ENCODE assay signal across 6 cellular contexts in genomic region chr15:42491540-42492225, GRCh38. TPM values are rescaled to one million over a fixed set of nuclear protein-coding genes. Genes with fewer than 3 reads are reported as not detected.
DNase-seq lines count a peak whose midpoint lies in the region; ATAC-seq and TF ChIP-seq lines count a peak whose summit lies in the region.

No MANE protein-coding gene starts in this region.

- no peak for DNase-seq in stimulated activated naive CD8-positive, alpha-beta T cell treated with anti-CD3 and anti-CD28 coated beads, Interleukin-15, Interleukin-2, amounts not matched to agents 100 U/mL and 50 U/mL, for 24 hours
- DNase-seq in foreskin fibroblast (peak; percentile 24 to 54), transverse colon (no peak), NCI-H345 treated with DMSO at 0.1 percent for 48 hours (lab: John Stamatoyannopoulos, UW; ENCODE audit: unreplicated experiment) (no peak)

- peak overlapping the region; percentile 95 for H3K27ac Mint-ChIP-seq in stimulated activated naive CD8-positive, alpha-beta T cell treated with anti-CD3 and anti-CD28 coated beads, Interleukin-15, Interleukin-2, amounts not matched to agents 100 ng/mL and 50 ng/mL, for 24 hours

- no peaks in the 10 kb centered on the region for H3K27me3 Mint-ChIP-seq in stimulated activated naive CD8-positive, alpha-beta T cell treated with anti-CD3 and anti-CD28 coated beads, Interleukin-15, Interleukin-2, amounts not matched to agents 100 ng/mL and 50 ng/mL, for 24 hours

- H3K36me3 ChIP-seq in transverse colon: no peaks in the 10 kb centered on the region

- peaks cover 4% of the 10 kb centered on the region for H3K36me3 Mint-ChIP-seq in stimulated activated naive CD8-positive, alpha-beta T cell treated with anti-CD3 and anti-CD28 coated beads, Interleukin-15, Interleukin-2, amounts not matched to agents 100 ng/mL and 50 ng/mL, for 24 hours (ENCODE audit: low read depth)

- H3K4me3 ChIP-seq in foreskin fibroblast (ENCODE audit: low read depth in 1 of 2, low read length in 2 of 2) (peak overlapping the region; percentile 80 to 98), transverse colon (peak overlapping the region in 3 of 4 donors; percentile 70 to 98 (median 91))

- H3K27me3 ChIP-seq in transverse colon: no peaks in the 10 kb centered on the region

- no peak for TF ChIP-seq CTCF in foreskin fibroblast (IDR thresholded peaks at IDR 0.05; ENCODE audit: low read depth, low read length)
- TF ChIP-seq CTCF in transverse colon (IDR thresholded peaks at IDR 0.05): no peak

- peaks cover 66% of the 10 kb centered on the region for H3K4me1 Mint-ChIP-seq in stimulated activated naive CD8-positive, alpha-beta T cell treated with anti-CD3 and anti-CD28 coated beads, Interleukin-15, Interleukin-2, amounts not matched to agents 100 ng/mL and 50 ng/mL, for 24 hours (ENCODE audit: low read depth)

- peak overlapping the region; percentile 97 for H3K4me3 Mint-ChIP-seq in stimulated activated naive CD8-positive, alpha-beta T cell treated with anti-CD3 and anti-CD28 coated beads, Interleukin-15, Interleukin-2, amounts not matched to agents 100 ng/mL and 50 ng/mL, for 24 hours

- TF ChIP-seq EP300 in transverse colon (IDR thresholded peaks at IDR 0.05; ENCODE audit: low read depth): no peak

- H3K27ac ChIP-seq in transverse colon: peak overlapping the region; percentile 90 to 95 (median 94)

- in situ Hi-C loops in transverse colon (cut with MboI; ENCODE audit: low pct_ligation_motif_present in 1 of 4, low pct_unique_long_range_greater_than_20kb in 1 of 4, low sequenced_read_pairs in 3 of 4): no loop called here

- peaks cover 10 to 49% (median 33%) of the 10 kb centered on the region in 4 donors for H3K4me1 ChIP-seq in transverse colon

- TF ChIP-seq POLR2A in transverse colon (IDR thresholded peaks at IDR 0.05): no peak

- intact Hi-C loops in transverse colon (cut with DNase I; ENCODE audit: low total_unique reads): no loop called here

- no peaks in the 10 kb centered on the region for H3K9me3 Mint-ChIP-seq in stimulated activated naive CD8-positive, alpha-beta T cell treated with anti-CD3 and anti-CD28 coated beads, Interleukin-15, Interleukin-2, amounts not matched to agents 100 ng/mL and 50 ng/mL, for 24 hours

- 75 to 85% methylated on average over 14 to 18 of the region's 18 CpGs for WGBS in transverse colon (ENCODE audit: low coverage in 1 of 2), 2 donors

- H3K9me3 ChIP-seq in transverse colon: no peaks in the 10 kb centered on the region

- no peak for ATAC-seq in stimulated activated naive CD8-positive, alpha-beta T cell treated with anti-CD3 and anti-CD28 coated beads, Interleukin-15, Interleukin-2, amounts not matched to agents 100 U/mL and 50 U/mL, for 24 hours
- ATAC-seq in HG03442 (IDR thresholded peaks at IDR 0.05; ENCODE audit: unreplicated experiment): no peak

RNA-seq across cellular contexts. Expression of gene ZNF106, which starts 0.7 kb away (rescaled TPM):
- total RNA-seq in transverse colon: 10 to 100 TPM; 44.2 to 60.6 (median 50.0) TPM

RNA-seq across cellular contexts. Expression of gene SNAP23, which starts 3.8 kb away (rescaled TPM):
- total RNA-seq in transverse colon: 100 to 1,000 TPM in 1 of 4 donors, 10 to 100 TPM in 3; 19.9 to 102 (median 70.7) TPM

RNA-seq across cellular contexts. Expression of gene LRRC57, which starts 56.9 kb away (rescaled TPM):
- 10 to 100 TPM; 12.3 to 42.4 (median 28.7) TPM for total RNA-seq in transverse colon

RNA-seq across cellular contexts. Expression of gene HAUS2, which starts 57.0 kb away (rescaled TPM):
- 10 to 100 TPM; 10.6 to 27.5 (median 13.6) TPM for total RNA-seq in transverse colon

Comparison
In these comparisons a context has a peak if more than half of its experiments do, and no peak if none do; other contexts are left out.
1. DNase-seq: peak in foreskin fibroblast (2 of 2); none in stimulated activated naive CD8-positive, alpha-beta T cell treated with anti-CD3 and anti-CD28 coated beads, Interleukin-15, Interleukin-2, amounts not matched to agents 100 U/mL and 50 U/mL, for 24 hours (single experiment), transverse colon (single experiment) and NCI-H345 treated with DMSO at 0.1 percent for 48 hours (single experiment).